Comparison of ENCODE assay signal across 18 cellular contexts in the genomic region with DNA sequence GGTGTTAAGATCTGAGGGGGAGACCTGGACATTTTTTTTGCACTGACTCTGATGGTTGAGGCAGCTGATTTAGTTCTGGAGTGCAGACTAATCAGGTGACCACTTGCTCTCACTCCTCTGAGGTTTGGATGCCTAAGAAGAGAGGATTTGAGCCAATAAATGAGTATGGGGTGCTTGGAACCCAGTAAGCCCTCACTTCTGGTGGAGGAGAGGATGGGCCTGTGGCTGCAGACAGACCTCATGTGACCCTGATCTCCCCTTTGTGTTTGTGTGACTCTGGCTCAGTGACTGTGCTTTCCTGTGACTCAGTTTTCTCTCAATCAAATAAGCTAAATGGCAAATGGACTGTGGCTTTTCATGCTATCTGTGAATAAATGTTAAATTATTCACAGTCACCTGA. TPM values are rescaled to one million over a fixed set of nuclear protein-coding genes. Genes with fewer than 3 reads are reported as not detected.
"Had no signal": no experiment of that assay in that cellular context is flagged by ENCODE, and none has a peak within 500 bp of the region (broad histone marks: within the 10 kb centered on the region; RNA-seq: fewer than 3 reads in every experiment).

No MANE protein-coding gene starts in this region.

RNA-seq across cellular contexts. Expression of gene PSG7, which starts 2.8 kb away (rescaled TPM):
- total RNA-seq: activated CD4-positive, alpha-beta T cell treated with anti-CD3 and anti-CD28 coated beads for 36 hours; ascending aorta; colonic mucosa; esophagus muscularis mucosa; frontal cortex; kidney epithelial cell; left ventricle myocardium inferior; mucosa of descending colon; naive thymus-derived CD4-positive, alpha-beta T cell; osteocyte; prostate gland; T-helper 2 cell treated with Interferon-gamma antibody and Interleukin-4, amounts not matched to agents 100 ng/mL and 5 ng/mL, for 36 hours; transverse colon; uterus; WTC11 had no signal
- polyA plus RNA-seq: adipose tissue; naive thymus-derived CD4-positive, alpha-beta T cell; small intestine had no signal

RNA-seq across cellular contexts. Expression of gene PSG6, which starts 16.5 kb away (rescaled TPM):
- total RNA-seq: activated CD4-positive, alpha-beta T cell treated with anti-CD3 and anti-CD28 coated beads for 36 hours; ascending aorta; colonic mucosa; esophagus muscularis mucosa; frontal cortex; kidney epithelial cell; left ventricle myocardium inferior; mucosa of descending colon; naive thymus-derived CD4-positive, alpha-beta T cell; osteocyte; prostate gland; suprapubic skin; T-helper 2 cell treated with Interferon-gamma antibody and Interleukin-4, amounts not matched to agents 100 ng/mL and 5 ng/mL, for 36 hours; transverse colon; uterus; WTC11 had no signal
- polyA plus RNA-seq: adipose tissue; naive thymus-derived CD4-positive, alpha-beta T cell; small intestine had no signal

RNA-seq across cellular contexts. Expression of gene PSG1, which starts 54.7 kb away (rescaled TPM):
- total RNA-seq: activated CD4-positive, alpha-beta T cell treated with anti-CD3 and anti-CD28 coated beads for 36 hours; ascending aorta; colonic mucosa; frontal cortex; kidney epithelial cell; left ventricle myocardium inferior; mucosa of descending colon; osteocyte; prostate gland; suprapubic skin; T-helper 2 cell treated with Interferon-gamma antibody and Interleukin-4, amounts not matched to agents 100 ng/mL and 5 ng/mL, for 36 hours; transverse colon; uterus; WTC11 had no signal
- polyA plus RNA-seq: adipose tissue; naive thymus-derived CD4-positive, alpha-beta T cell; small intestine had no signal
